13 cellular contexts compared by ENCODE assay signal in genomic region chr22:41844036-41844435, GRCh38. TPM values are rescaled to one million over a fixed set of nuclear protein-coding genes. Genes with fewer than 3 reads are reported as not detected.
DNase-seq lines count a peak whose midpoint lies in the region; FAIRE-seq and TF ChIP-seq lines count a peak whose summit lies in the region.
"Had no signal": no experiment of that assay in that cellular context is flagged by ENCODE, and none has a peak within 500 bp of the region (broad histone marks: within the 10 kb centered on the region; RNA-seq: fewer than 3 reads in every experiment).

No MANE protein-coding gene starts in this region.

- H3K4me3 ChIP-seq in tibial nerve = no peak overlapping the region
- no peak overlapping the region for H3K4me3 ChIP-seq in mesendoderm (ENCODE audit: low read length)

- peaks cover 87% of the 10 kb centered on the region for H3K79me2 ChIP-seq in mesendoderm (ENCODE audit: control insufficient read depth, insufficient read depth, low read length)

- peaks cover 38% of the 10 kb centered on the region for H3K79me1 ChIP-seq in mesendoderm (ENCODE audit: low read length)

- peaks cover 19% of the 10 kb centered on the region for H3K36me3 Mint-ChIP-seq in activated naive CD4-positive, alpha-beta T cell treated with anti-CD3 and anti-CD28 coated beads, Interleukin-2, amount 50 U/mL, for 24 hours

- H3K27me3 ChIP-seq in tibial nerve (no peaks in the 10 kb centered on the region), mesendoderm (ENCODE audit: insufficient read depth, low read length, poor library complexity) (no peaks in the 10 kb centered on the region)

- H3K27ac Mint-ChIP-seq in activated naive CD4-positive, alpha-beta T cell treated with anti-CD3 and anti-CD28 coated beads, Interleukin-2, amount 50 U/mL, for 24 hours = peak overlapping the region; percentile 84

- no peak overlapping the region for H3K4me2 ChIP-seq in mesendoderm (ENCODE audit: low read length)

- H3K4ac ChIP-seq in mesendoderm (ENCODE audit: low read depth, low read length) = no peak overlapping the region

- H3K4me1 Mint-ChIP-seq in activated naive CD4-positive, alpha-beta T cell treated with anti-CD3 and anti-CD28 coated beads, Interleukin-2, amount 50 U/mL, for 24 hours = peaks cover 77% of the 10 kb centered on the region

- H3K18ac ChIP-seq in mesendoderm (ENCODE audit: low read length) = no peak overlapping the region

- no peak for DNase-seq in activated naive CD4-positive, alpha-beta T cell (lab: John Stamatoyannopoulos, UW)
- peak; percentile 42 for DNase-seq in SKM-1 (lab: John Stamatoyannopoulos, UW; ENCODE audit: unreplicated experiment)
- DNase-seq in germinal center (ENCODE audit: low spot score) = peak; percentile 30
- DNase-seq in tibial nerve (ENCODE audit: low spot score in 2 of 2) = no peak
- no peak for DNase-seq in H54 (ENCODE audit: insufficient read length, low spot score)
- DNase-seq in mesendoderm = no peak
- no peak for DNase-seq in frontal cortex (ENCODE audit: low spot score in 2 of 2)
- DNase-seq: GOT3; stimulated activated CD4-positive, alpha-beta T cell treated with anti-CD3 and anti-CD28 coated beads, Interleukin-15, amount 100 ng/mL, for 24 hours; T-cell had no signal

- H3K56ac ChIP-seq in mesendoderm (ENCODE audit: low read length) = no peak overlapping the region

- H3K9ac ChIP-seq in mesendoderm (ENCODE audit: low read length) = no peak overlapping the region

- H3K4me1 ChIP-seq in tibial nerve (peaks cover 0 to 100% (median 79%) of the 10 kb centered on the region in 4 donors), mesendoderm (ENCODE audit: control insufficient read depth, low read depth, low read length) (peaks cover 26% of the 10 kb centered on the region)

- H3K9me3 ChIP-seq in tibial nerve = no peaks in the 10 kb centered on the region

- H3K27me3 Mint-ChIP-seq in activated naive CD4-positive, alpha-beta T cell treated with anti-CD3 and anti-CD28 coated beads, Interleukin-2, amount 50 U/mL, for 24 hours = no peaks in the 10 kb centered on the region
- H3K27me3 Mint-ChIP-seq: T-cell had no signal

- 60 to 61% methylated on average over 1 of the region's 1 CpG for WGBS in tibial nerve, 2 donors
- WGBS in mesendoderm (ENCODE audit: extremely low coverage, insufficient coverage, low lambda C conversion rate) = no CpG with 5 or more reads among the region's 1 CpG

- FAIRE-seq in H54 (lab: Jason Lieb, UNC) (no peak), frontal cortex (lab: Jason Lieb, UNC) (no peak)
- FAIRE-seq: GM19239 had no signal

- TF ChIP-seq EP300 in tibial nerve (IDR thresholded peaks at IDR 0.05) = no peak

- no peak overlapping the region for H3K4me3 Mint-ChIP-seq in activated naive CD4-positive, alpha-beta T cell treated with anti-CD3 and anti-CD28 coated beads, Interleukin-2, amount 50 U/mL, for 24 hours
- H3K4me3 Mint-ChIP-seq: T-cell had no signal

- H3K27ac ChIP-seq in tibial nerve (peak overlapping the region; percentile 32 to 91 (median 78)), mesendoderm (ENCODE audit: low read depth, low read length) (no peak overlapping the region)

- no peak overlapping the region for H4K5ac ChIP-seq in mesendoderm (ENCODE audit: low read length)

- H2BK5ac ChIP-seq in mesendoderm (ENCODE audit: low read length) = no peak overlapping the region

- TF ChIP-seq POLR2A in tibial nerve (IDR thresholded peaks at IDR 0.05) = no peak
- TF ChIP-seq POLR2A in H54 (IDR thresholded peaks at IDR 0.05; ENCODE audit: low read depth, low read length) = no peak

- no peak overlapping the region for H3K23ac ChIP-seq in mesendoderm (ENCODE audit: low read length)

- no peaks in the 10 kb centered on the region for H3K9me3 Mint-ChIP-seq in activated naive CD4-positive, alpha-beta T cell treated with anti-CD3 and anti-CD28 coated beads, Interleukin-2, amount 50 U/mL, for 24 hours
- H3K9me3 Mint-ChIP-seq: activated naive CD4-positive, alpha-beta T cell treated with anti-CD3 and anti-CD28 coated beads, Interleukin-2, amount 50 U/mL, for 72 hours; T-cell had no signal

- H2AK5ac ChIP-seq in mesendoderm (ENCODE audit: low read length) = no peak overlapping the region

- no peak overlapping the region for H4K8ac ChIP-seq in mesendoderm (ENCODE audit: low read depth, low read length)

- no peak overlapping the region for H2BK15ac ChIP-seq in mesendoderm (replicated peaks; ENCODE audit: low read depth)

- H3K36me3 ChIP-seq in tibial nerve = no peaks in the 10 kb centered on the region
- peaks cover 2% of the 10 kb centered on the region for H3K36me3 ChIP-seq in mesendoderm (ENCODE audit: control insufficient read depth, insufficient read depth, low read length)

- no peak for TF ChIP-seq CTCF in tibial nerve (IDR thresholded peaks at IDR 0.05)

- H2BK120ac ChIP-seq in mesendoderm (ENCODE audit: low read depth, low read length) = no peak overlapping the region

RNA-seq across cellular contexts. Expression of gene SREBF2, which starts 11.1 kb away (rescaled TPM):
- total RNA-seq in tibial nerve = 100 to 1,000 TPM in 3 of 4 donors, 10 to 100 TPM in 1; 73.5 to 157 (median 129) TPM
- polyA plus RNA-seq in mesendoderm (2013, experiment 1 of 2) = 83.8 TPM
- 84.9 TPM for polyA plus RNA-seq in mesendoderm (2013, experiment 2 of 2)
- total RNA-seq in frontal cortex = 56.3 TPM

RNA-seq across cellular contexts. Expression of gene CCDC134, which starts 43.6 kb away (rescaled TPM):
- total RNA-seq in tibial nerve (1 to 10 TPM; 6.5 to 9.6 (median 8.2) TPM), frontal cortex (14.3 TPM)
- polyA plus RNA-seq in mesendoderm (2013, experiment 1 of 2) = 8.3 TPM
- polyA plus RNA-seq in mesendoderm (2013, experiment 2 of 2) = 8.0 TPM

Comparison
In these comparisons a context has a peak if more than half of its experiments do, and no peak if none do; other contexts are left out.
1. DNase-seq: peak in SKM-1 (single experiment) and germinal center (single experiment); none in activated naive CD4-positive, alpha-beta T cell (0 of 4), tibial nerve (0 of 2), H54 (single experiment), mesendoderm (single experiment) and frontal cortex (0 of 2).